Comparison of ENCODE assay signal across 24 cellular contexts in the genomic region with DNA sequence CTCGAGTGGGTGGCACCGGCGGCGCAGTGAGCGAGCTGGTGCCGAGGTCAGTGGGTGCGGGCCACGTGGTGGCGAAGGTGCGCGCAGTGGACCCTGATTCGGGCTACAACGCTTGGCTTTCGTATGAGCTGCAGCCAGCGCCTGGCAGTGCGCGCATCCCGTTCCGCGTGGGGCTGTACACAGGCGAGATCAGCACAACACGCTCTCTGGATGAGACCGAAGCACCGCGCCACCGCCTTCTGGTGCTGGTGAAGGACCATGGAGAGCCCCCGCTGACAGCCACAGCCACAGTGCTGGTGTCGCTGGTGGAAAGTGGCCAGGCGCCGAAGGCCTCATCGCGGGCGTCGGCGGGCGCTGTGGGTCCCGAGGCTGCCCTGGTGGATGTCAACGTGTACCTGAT. TPM values are rescaled to one million over a fixed set of nuclear protein-coding genes. Genes with fewer than 3 reads are reported as not detected.
"Had no signal": no experiment of that assay in that cellular context is flagged by ENCODE, and none has a peak within 500 bp of the region (broad histone marks: within the 10 kb centered on the region; RNA-seq: fewer than 3 reads in every experiment).

No MANE protein-coding gene starts in this region.

- FAIRE-seq: HepG2, RCC 7860 had no signal

- DNase-seq: IMR-90, Karpas-422, KG1, MG63, NCI-H1092, NCI-H1105 treated with DMSO at 0.1 percent for 48 hours, NCI-H1417 treated with DMSO at 0.1 percent for 48 hours, NCI-H146, NCI-H1694 treated with DMSO at 0.1 percent for 48 hours, NCI-H1930, NCI-H2081, NCI-H2107, NCI-H2227 treated with DMSO at 0.1 percent for 48 hours, NCI-H524 treated with DMSO at 0.1 percent for 48 hours, NCI-H69, NCI-H774, RPMI8226, SHP77 treated with DMSO at 0.1 percent for 48 hours, SJCRH30 had no signal

- H3K27ac ChIP-seq: SJCRH30 had no signal

- ATAC-seq: HepG2, SK-N-SH treated with all-trans-retinoic acid at 6 μM for 48 hours had no signal

- H3K4me1 ChIP-seq: SJCRH30 had no signal

- H3K27me3 ChIP-seq: SJCRH30 had no signal

- H3K4me3 ChIP-seq: MG63, SJCRH30 had no signal

- H3K36me3 ChIP-seq: MG63, SJCRH30 had no signal

- H3K9me3 ChIP-seq: MG63, SJCRH30 had no signal

RNA-seq across cellular contexts. Expression of a gene that starts 2.1 kb away (rescaled TPM):
- total RNA-seq: HepG2, HT1080, IMR-90, NCI-H460 had no signal
- polyA plus RNA-seq: HepG2, IMR-90 had no signal

RNA-seq across cellular contexts. Expression of a gene that starts 4.3 kb away (rescaled TPM):
- total RNA-seq: HepG2, IMR-90, NCI-H460 had no signal
- polyA plus RNA-seq: HepG2 had no signal

RNA-seq across cellular contexts. Expression of a gene that starts 10.6 kb away (rescaled TPM):
- total RNA-seq: HT1080, SJCRH30 had no signal

RNA-seq across cellular contexts. Expression of a gene that starts 16.6 kb away (rescaled TPM):
- total RNA-seq: HepG2, NCI-H460, SJCRH30 had no signal
- polyA plus RNA-seq: HepG2 had no signal

RNA-seq across cellular contexts. Expression of a gene that starts 17.5 kb away (rescaled TPM):
- total RNA-seq: HT1080 had no signal
